Comparison of ENCODE assay signal across 1 cellular context in genomic region chr2:230974096-230974913, GRCh38.
A peak's percentile ranks its signal among the peaks of the same experiment; 100 is the strongest.
TF ChIP-seq lines count a peak whose summit lies in the region.

No MANE protein-coding gene starts in this region.

TF ChIP-seq in GM12878, 131 proteins besides CTCF, POLR2A, EP300 and RAD21 (continued from another document):
- TF ChIP-seq CUX1 (IDR thresholded peaks at IDR 0.05; ENCODE audit: insufficient replicate concordance, low read depth, low read length) (peak; percentile 95), ESRRA (IDR thresholded peaks at IDR 0.05; ENCODE audit: low read length) (0 out of 2 replicates have a peak, but pooled peaks have one; percentile 45), GABPA (IDR thresholded peaks at IDR 0.05; ENCODE audit: low read depth) (0 out of 2 replicates have a peak, but pooled peaks have one; percentile 57), ZNF592 (IDR thresholded peaks at IDR 0.05) (peak; percentile 19; the same call in 1 of the 2 replicates), BHLHE40 (IDR thresholded peaks at IDR 0.05; ENCODE audit: borderline replicate concordance in 1 of 2, low read depth in 2 of 2, low read length in 1 of 2) (peak; percentile 91 to 94), HDAC2 (IDR thresholded peaks at IDR 0.05) (no peak), NR2F1 (conservative IDR thresholded peaks at IDR 0.05) (peak; percentile 98), JUND (IDR thresholded peaks at IDR 0.05; ENCODE audit: low read depth, low read length) (peak; percentile 85), KLF5 (IDR thresholded peaks at IDR 0.05; ENCODE audit: partially characterized antibody) (peak; percentile 75), ZNF687 (IDR thresholded peaks at IDR 0.05) (peak; percentile 62), IKZF1 (conservative IDR thresholded peaks at IDR 0.05) (peak; percentile 98), TCF12 (IDR thresholded peaks at IDR 0.05; ENCODE audit: low read depth, low read length) (peak; percentile 94), CREB1 (IDR thresholded peaks at IDR 0.05; ENCODE audit: low read depth) (peak; percentile 63), ZBED1 (IDR thresholded peaks at IDR 0.05; ENCODE audit: borderline replicate concordance) (peak; percentile 96), PRDM15 (CRISPR knock-in tag; IDR thresholded peaks at IDR 0.05) (no peak)
